Comparison of ENCODE assay signal across 24 cellular contexts in genomic region chr3:16145176-16145575, GRCh38. TPM values are rescaled to one million over a fixed set of nuclear protein-coding genes. Genes with fewer than 3 reads are reported as not detected.
"Had no signal": no experiment of that assay in that cellular context is flagged by ENCODE, and none has a peak within 500 bp of the region (broad histone marks: within the 10 kb centered on the region; RNA-seq: fewer than 3 reads in every experiment).

No MANE protein-coding gene starts in this region.

- H3K9me3 Mint-ChIP-seq: effector memory CD8-positive, alpha-beta T cell had no signal

- H3K4me1 Mint-ChIP-seq: naive B cell; naive thymus-derived CD8-positive, alpha-beta T cell had no signal

- H3K36me3 ChIP-seq: colonic mucosa, esophagus squamous epithelium, gastrocnemius medialis, heart right ventricle, left lung, lower lobe of right lung had no signal

- H3K27me3 Mint-ChIP-seq: dendritic cell treated with granulocyte-macrophage colony-stimulating factor and Interleukin-4, amounts not matched to agents 40 ng/mL and 50 ng/mL, for 4 days had no signal

- H3K27ac ChIP-seq: colonic mucosa, heart right ventricle, left lung, lower lobe of right lung had no signal

- H3K4me3 Mint-ChIP-seq: dendritic cell treated with granulocyte-macrophage colony-stimulating factor and Interleukin-4, amounts not matched to agents 40 ng/mL and 50 ng/mL, for 4 days; effector memory CD8-positive, alpha-beta T cell; mesothelial cell of epicardium; naive thymus-derived CD8-positive, alpha-beta T cell had no signal

- H3K36me3 Mint-ChIP-seq: mesothelial cell of epicardium had no signal

- H3K27me3 ChIP-seq: colonic mucosa, esophagus squamous epithelium, gastrocnemius medialis, heart right ventricle, left lung had no signal

- H3K4me1 ChIP-seq: colonic mucosa, left lung had no signal

- H3K27ac Mint-ChIP-seq: dendritic cell treated with granulocyte-macrophage colony-stimulating factor and Interleukin-4, amounts not matched to agents 40 ng/mL and 50 ng/mL, for 4 days; effector memory CD8-positive, alpha-beta T cell; mesothelial cell of epicardium; naive B cell; naive thymus-derived CD8-positive, alpha-beta T cell had no signal

- H3K9me3 ChIP-seq: colonic mucosa, esophagus squamous epithelium, gastrocnemius medialis, lower lobe of right lung, mucosa of descending colon had no signal

- H3K4me3 ChIP-seq: colonic mucosa, esophagus squamous epithelium, gastrocnemius medialis, heart right ventricle, left lung, lower lobe of right lung, mucosa of descending colon had no signal

- ATAC-seq: effector memory CD8-positive, alpha-beta T cell; gastrocnemius medialis; heart right ventricle; left cardiac atrium; left lung; left ventricle myocardium superior; lower lobe of right lung; mucosa of descending colon; naive thymus-derived CD8-positive, alpha-beta T cell had no signal

- DNase-seq: colonic mucosa; cortex of kidney; effector CD8-positive, alpha-beta T cell; effector memory CD8-positive, alpha-beta T cell; esophagus squamous epithelium; foreskin fibroblast; foreskin melanocyte; gastrocnemius medialis; glutamatergic neuron; head of caudate nucleus; heart right ventricle; hippocampal formation; left cardiac atrium; left lung; left ventricle myocardium superior; lower lobe of right lung; mesenchymal stem cell; mucosa of descending colon; naive B cell; naive thymus-derived CD8-positive, alpha-beta T cell had no signal

RNA-seq across cellular contexts. Expression of gene GALNT15, which starts 29.3 kb away (rescaled TPM):
- total RNA-seq: epithelial cell of proximal tubule; naive thymus-derived CD8-positive, alpha-beta T cell had no signal
- polyA plus RNA-seq: keratinocyte; naive thymus-derived CD8-positive, alpha-beta T cell had no signal
